Comparison of ENCODE assay signal across 4 cellular contexts in genomic region chr3:46427413-46427812, GRCh38. TPM values are rescaled to one million over a fixed set of nuclear protein-coding genes. Genes with fewer than 3 reads are reported as not detected.
"Had no signal": no experiment of that assay in that cellular context is flagged by ENCODE, and none has a peak within 500 bp of the region (broad histone marks: within the 10 kb centered on the region; RNA-seq: fewer than 3 reads in every experiment).

No MANE protein-coding gene starts in this region.

RNA-seq across cellular contexts. Expression of gene LTF, which starts 37.3 kb away (rescaled TPM):
- total RNA-seq: activated naive CD8-positive, alpha-beta T cell treated with anti-CD3 and anti-CD28 coated beads, Interleukin-2, amount 10 ng/mL, durations not matched to agents 7 days and 5 days; naive thymus-derived CD8-positive, alpha-beta T cell; T-helper 2 cell treated with Interferon-gamma antibody and Interleukin-4, amounts not matched to agents 100 ng/mL and 5 ng/mL, for 36 hours had no signal
- polyA plus RNA-seq: naive thymus-derived CD8-positive, alpha-beta T cell had no signal

RNA-seq across cellular contexts. Expression of gene CCR5, which starts 56.7 kb away (rescaled TPM):
- total RNA-seq: dermis microvascular lymphatic vessel endothelial cell had no signal
